Comparison of ENCODE assay signal across 8 cellular contexts in the genomic region with DNA sequence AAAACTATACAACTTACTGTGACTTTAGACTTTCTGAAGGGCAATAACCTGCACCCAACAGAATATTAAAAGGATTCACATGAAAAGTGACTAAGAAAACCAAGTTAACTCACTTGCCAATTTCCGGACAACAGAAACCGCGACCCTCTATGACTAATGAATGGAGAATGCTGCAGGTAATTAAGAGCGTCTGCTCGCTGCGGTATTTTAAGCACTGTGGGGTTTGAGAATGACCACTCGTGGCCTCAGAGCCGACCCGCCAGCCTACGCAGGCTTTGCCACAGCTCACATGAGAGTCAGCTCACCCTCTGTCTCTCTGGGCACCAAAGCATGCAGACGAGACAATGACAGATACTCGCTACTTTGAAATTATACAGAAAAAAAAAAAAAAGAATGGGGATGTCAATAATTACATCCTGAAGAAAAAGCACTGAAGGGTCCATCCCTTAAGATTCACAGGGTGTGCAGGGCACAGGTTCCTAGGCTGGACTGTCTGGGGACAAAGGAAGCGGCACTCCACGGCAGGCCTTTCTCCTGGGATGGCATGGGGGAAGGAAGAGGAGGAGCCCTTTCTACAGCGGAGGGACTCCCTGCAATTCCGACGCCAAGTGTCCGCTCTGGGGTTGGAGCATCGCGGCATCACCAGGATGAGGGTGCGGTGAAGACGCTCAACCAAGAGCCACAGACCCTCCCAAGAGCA. TPM values are rescaled to one million over a fixed set of nuclear protein-coding genes. Genes with fewer than 3 reads are reported as not detected.
DNase-seq lines count a peak whose midpoint lies in the region; ATAC-seq, FAIRE-seq and TF ChIP-seq lines count a peak whose summit lies in the region.

No MANE protein-coding gene starts in this region.

- DNase-seq in left ventricle myocardium inferior: no peak
- no peak for DNase-seq in right atrium auricular region (ENCODE audit: low spot score)
- peak; percentile 10 for DNase-seq in activated T-cell treated with anti-CD3 and anti-CD28 coated beads for 4 hours
- peak; percentile 100 for DNase-seq in kidney tubule cell (ENCODE audit: low spot score)
- DNase-seq in urothelium cell line (ENCODE audit: low spot score): peak; percentile 91
- no peak for DNase-seq in MM.1S
- DNase-seq in NCI-H1105 treated with DMSO at 0.1 percent for 48 hours (lab: John Stamatoyannopoulos, UW): no peak

- TF ChIP-seq CTCF in left ventricle myocardium inferior (IDR thresholded peaks at IDR 0.05; ENCODE audit: borderline replicate concordance) (no peak), right atrium auricular region (IDR thresholded peaks at IDR 0.05) (no peak), MM.1S (IDR thresholded peaks at IDR 0.05; ENCODE audit: low read length) (no peak)

- no peaks in the 10 kb centered on the region for H3F3A ChIP-seq in MM.1S (ENCODE audit: insufficient read depth, low read length)

- ATAC-seq in HG02642 (IDR thresholded peaks at IDR 0.05; ENCODE audit: poor library complexity, unreplicated experiment): no peak

- H3K79me2 ChIP-seq in MM.1S (ENCODE audit: low read length): no peaks in the 10 kb centered on the region

- H3K27me3 ChIP-seq in left ventricle myocardium inferior (ENCODE audit: low read depth) (no peaks in the 10 kb centered on the region), right atrium auricular region (no peaks in the 10 kb centered on the region), MM.1S (replicated peaks; ENCODE audit: insufficient read depth, low read length) (no peaks in the 10 kb centered on the region)

- H3K36me3 ChIP-seq in left ventricle myocardium inferior (peaks cover 46% of the 10 kb centered on the region), right atrium auricular region (peaks cover 34% of the 10 kb centered on the region), MM.1S (replicated peaks; ENCODE audit: insufficient read depth, low read length) (no peaks in the 10 kb centered on the region)

- H3K4me1 ChIP-seq in left ventricle myocardium inferior (peaks cover 48% of the 10 kb centered on the region), right atrium auricular region (peaks cover 0 to 35% of the 10 kb centered on the region in 2 donors), MM.1S (ENCODE audit: low read length) (no peaks in the 10 kb centered on the region)

- H4K20me1 ChIP-seq in MM.1S (ENCODE audit: insufficient read depth, low read length): no peaks in the 10 kb centered on the region

- H3K27ac ChIP-seq in left ventricle myocardium inferior (replicated peaks) (peak overlapping the region; percentile 32), right atrium auricular region (no peak overlapping the region), MM.1S (ENCODE audit: low read length) (no peak overlapping the region)

- no peak overlapping the region for H3K4me3 ChIP-seq in left ventricle myocardium inferior
- no peak overlapping the region for H3K4me3 ChIP-seq in right atrium auricular region
- no peak overlapping the region for H3K4me3 ChIP-seq in MM.1S (ENCODE audit: low read length)

- H3K9me3 ChIP-seq in left ventricle myocardium inferior (replicated peaks) (no peaks in the 10 kb centered on the region), right atrium auricular region (no peaks in the 10 kb centered on the region), MM.1S (replicated peaks; ENCODE audit: insufficient read depth, low read length) (no peaks in the 10 kb centered on the region)

- no peak overlapping the region for H3K4me2 ChIP-seq in MM.1S (ENCODE audit: low read depth, low read length)

- FAIRE-seq in urothelium cell line (lab: Jason Lieb, UNC): no peak

- intact Hi-C loops in left ventricle myocardium inferior (cut with micrococcal nuclease): no loop called here

- H2AFZ ChIP-seq in MM.1S (ENCODE audit: low read length): no peak overlapping the region

- H3K9ac ChIP-seq in MM.1S (ENCODE audit: low read length): no peak overlapping the region

- H3K9me2 ChIP-seq in MM.1S (replicated peaks; ENCODE audit: insufficient read depth, low read length): no peaks in the 10 kb centered on the region

RNA-seq across cellular contexts. Expression of gene ZCCHC14, which starts 35.0 kb away (rescaled TPM):
- total RNA-seq in left ventricle myocardium inferior (15.9 TPM), right atrium auricular region (10 to 100 TPM; 10.6 to 18.0 TPM)

Comparison
In these comparisons a context has a peak if more than half of its experiments do, and no peak if none do; other contexts are left out.
1. DNase-seq: peak in activated T-cell treated with anti-CD3 and anti-CD28 coated beads for 4 hours (single experiment), kidney tubule cell (single experiment) and urothelium cell line (single experiment); none in left ventricle myocardium inferior (single experiment), right atrium auricular region (single experiment), MM.1S (single experiment) and NCI-H1105 treated with DMSO at 0.1 percent for 48 hours (single experiment).